Comparison of ENCODE assay signal across 13 cellular contexts in genomic region chr9:81535542-81536241, GRCh38.
DNase-seq lines count a peak whose midpoint lies in the region; TF ChIP-seq lines count a peak whose summit lies in the region.
"Had no signal": no experiment of that assay in that cellular context is flagged by ENCODE, and none has a peak within 500 bp of the region (broad histone marks: within the 10 kb centered on the region; RNA-seq: fewer than 3 reads in every experiment).

No MANE protein-coding gene starts in this region.

- in situ Hi-C loops in HAP-1 (cut with MboI; ENCODE audit: low sequenced_read_pairs) = no loop called here

- no peaks in the 10 kb centered on the region for H4K20me1 ChIP-seq in hepatocyte (ENCODE audit: insufficient read depth, poor library complexity, severe bottlenecking)

- no peaks in the 10 kb centered on the region for H3K9me3 ChIP-seq in hepatocyte (ENCODE audit: low read depth)
- no peaks in the 10 kb centered on the region for H3K9me3 ChIP-seq in HAP-1
- H3K9me3 ChIP-seq: tibial artery had no signal

- peaks cover 19% of the 10 kb centered on the region for H3K4me1 ChIP-seq in hepatocyte (ENCODE audit: insufficient read depth)
- H3K4me1 ChIP-seq in HAP-1 = no peaks in the 10 kb centered on the region
- H3K4me1 ChIP-seq: tibial artery had no signal

- no peak overlapping the region for H3K4me3 ChIP-seq in hepatocyte
- no peak overlapping the region for H3K4me3 ChIP-seq in HAP-1
- H3K4me3 ChIP-seq: tibial artery had no signal

- H3K36me3 ChIP-seq in hepatocyte (replicated peaks; ENCODE audit: insufficient read depth, low read depth) (no peaks in the 10 kb centered on the region), HAP-1 (replicated peaks) (no peaks in the 10 kb centered on the region)
- H3K36me3 ChIP-seq: tibial artery had no signal

- H3K27me3 ChIP-seq in hepatocyte = no peaks in the 10 kb centered on the region
- H3K27me3 ChIP-seq in HAP-1 (ENCODE audit: low read depth) = no peaks in the 10 kb centered on the region
- H3K27me3 ChIP-seq: tibial artery had no signal

- H3K9me2 ChIP-seq in hepatocyte (replicated peaks; ENCODE audit: insufficient read depth) = no peaks in the 10 kb centered on the region

- 35% methylated on average over 9 of the region's 9 CpGs for WGBS in hepatocyte (ENCODE audit: low lambda C conversion rate, missing lambda C conversion rate)

- H3K27ac ChIP-seq in hepatocyte = peak overlapping the region; percentile 78
- H3K27ac ChIP-seq: KMS-11, tibial artery had no signal

- DNase-seq in COLO668 (lab: John Stamatoyannopoulos, UW; ENCODE audit: unreplicated experiment) (peak; percentile 21), NCI-H146 treated with DMSO at 0.1 percent for 48 hours (lab: John Stamatoyannopoulos, UW; ENCODE audit: unreplicated experiment) (peak; percentile 36), SHP77 treated with DMSO at 0.1 percent for 48 hours (lab: John Stamatoyannopoulos, UW) (peak; percentile 71), hepatocyte (ENCODE audit: low spot score) (peak; percentile 53), NCI-H1105 treated with DMSO at 0.1 percent for 48 hours (lab: John Stamatoyannopoulos, UW) (no peak), HAP-1 (ENCODE audit: low spot score in 2 of 2) (no peak), NCI-H128 (lab: John Stamatoyannopoulos, UW; ENCODE audit: unreplicated experiment) (no peak)
- no peak for DNase-seq in stimulated activated CD4-positive, alpha-beta T cell treated with anti-CD3 and anti-CD28 coated beads, Interleukin-12 subunit alpha, Interleukin-12 subunit beta, amount 100 ng/mL, for 4 hours
- DNase-seq: activated CD4-positive, alpha-beta T cell treated with anti-CD3 and anti-CD28 coated beads, Interleukin-2, amount 50 U/mL, for 4 hours; NCI-H524 treated with DMSO at 0.1 percent for 48 hours; T-helper 1 cell; tibial artery had no signal

- H3K4me2 ChIP-seq in hepatocyte = peak overlapping the region; percentile 16
- H3K4me2 ChIP-seq: KMS-11 had no signal

- no peak overlapping the region for H2AFZ ChIP-seq in hepatocyte

- no peaks in the 10 kb centered on the region for H3K79me2 ChIP-seq in hepatocyte

- no peak for TF ChIP-seq CTCF in hepatocyte (IDR thresholded peaks at IDR 0.05; ENCODE audit: poor library complexity)

Comparison
In these comparisons a context has a peak if more than half of its experiments do, and no peak if none do; other contexts are left out.
1. DNase-seq: peak in COLO668 (single experiment), NCI-H146 treated with DMSO at 0.1 percent for 48 hours (single experiment), SHP77 treated with DMSO at 0.1 percent for 48 hours (single experiment) and hepatocyte (single experiment); none in NCI-H1105 treated with DMSO at 0.1 percent for 48 hours (single experiment), stimulated activated CD4-positive, alpha-beta T cell treated with anti-CD3 and anti-CD28 coated beads, Interleukin-12 subunit alpha, Interleukin-12 subunit beta, amount 100 ng/mL, for 4 hours (single experiment), HAP-1 (0 of 2) and NCI-H128 (single experiment).